Comparison of ENCODE assay signal across 13 cellular contexts in the genomic region with DNA sequence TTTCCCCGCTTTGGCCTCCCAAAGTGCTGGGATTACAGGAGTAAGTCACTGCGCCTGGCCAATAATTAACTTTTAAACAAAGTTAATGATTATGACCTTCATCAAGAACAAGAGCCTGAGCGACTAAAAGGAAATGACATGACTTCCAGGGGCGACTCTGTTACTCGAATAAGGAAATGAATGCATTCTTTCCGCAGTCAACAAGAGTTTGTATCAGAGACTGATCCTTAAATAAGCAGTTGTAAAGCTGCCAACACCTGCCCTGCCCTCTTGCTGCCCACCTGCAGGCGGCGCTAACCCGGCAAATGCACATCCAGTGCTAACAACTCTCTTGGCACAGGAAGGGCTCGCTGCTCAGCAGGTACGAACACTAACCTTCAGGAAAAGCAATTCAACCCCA. TPM values are rescaled to one million over a fixed set of nuclear protein-coding genes. Genes with fewer than 3 reads are reported as not detected.
DNase-seq lines count a peak whose midpoint lies in the region; ATAC-seq, FAIRE-seq and TF ChIP-seq lines count a peak whose summit lies in the region.
"Had no signal": no experiment of that assay in that cellular context is flagged by ENCODE, and none has a peak within 500 bp of the region (broad histone marks: within the 10 kb centered on the region; RNA-seq: fewer than 3 reads in every experiment).

No MANE protein-coding gene starts in this region.

- H3K4me1 Mint-ChIP-seq in stimulated activated naive CD8-positive, alpha-beta T cell treated with anti-CD3 and anti-CD28 coated beads, Interleukin-15, Interleukin-2, amounts not matched to agents 100 ng/mL and 50 ng/mL, for 24 hours (ENCODE audit: low read depth): peaks cover 36% of the 10 kb centered on the region

- peaks cover 81% of the 10 kb centered on the region for H3K36me3 ChIP-seq in bronchial epithelial cell (ENCODE audit: control insufficient read depth, insufficient read depth, low read length)

- H3K27me3 ChIP-seq in bronchial epithelial cell (ENCODE audit: control insufficient read depth, insufficient read depth, low read length): no peaks in the 10 kb centered on the region

- in situ Hi-C loops in KBM-7 (cut with MboI; ENCODE audit: low pct_unique_long_range_greater_than_20kb, low sequenced_read_pairs): no loop called here

- ATAC-seq in stimulated activated naive CD8-positive, alpha-beta T cell treated with anti-CD3 and anti-CD28 coated beads, Interleukin-15, Interleukin-2, amounts not matched to agents 100 U/mL and 50 U/mL, for 24 hours: no peak
- ATAC-seq: T-cell had no signal

- no peak for DNase-seq in stimulated activated naive CD8-positive, alpha-beta T cell treated with anti-CD3 and anti-CD28 coated beads, Interleukin-15, Interleukin-2, amounts not matched to agents 100 U/mL and 50 U/mL, for 24 hours
- no peak for DNase-seq in bronchial epithelial cell (ENCODE audit: low read depth)
- peak; percentile 99 for DNase-seq in kidney tubule cell (ENCODE audit: low spot score)
- no peak for DNase-seq in stimulated activated CD4-positive, alpha-beta T cell treated with anti-CD3 and anti-CD28 coated beads, Interleukin-4, amount 100 ng/mL, for 4 hours
- no peak for DNase-seq in kidney glomerular epithelial cell (lab: John Stamatoyannopoulos, UW)
- no peak for DNase-seq in KBM-7
- DNase-seq in NCI-H146 (lab: John Stamatoyannopoulos, UW): no peak
- DNase-seq: immature natural killer cell, T-cell had no signal

- peak; percentile 43 for TF ChIP-seq CTCF in bronchial epithelial cell (IDR thresholded peaks at IDR 0.05; ENCODE audit: insufficient read depth, low read length, severe bottlenecking)

- peaks cover 85% of the 10 kb centered on the region for H3K36me3 Mint-ChIP-seq in stimulated activated naive CD8-positive, alpha-beta T cell treated with anti-CD3 and anti-CD28 coated beads, Interleukin-15, Interleukin-2, amounts not matched to agents 100 ng/mL and 50 ng/mL, for 24 hours (ENCODE audit: low read depth)
- H3K36me3 Mint-ChIP-seq: IgD-negative memory B cell had no signal

- H3K27me3 Mint-ChIP-seq in stimulated activated naive CD8-positive, alpha-beta T cell treated with anti-CD3 and anti-CD28 coated beads, Interleukin-15, Interleukin-2, amounts not matched to agents 100 ng/mL and 50 ng/mL, for 24 hours: no peaks in the 10 kb centered on the region
- H3K27me3 Mint-ChIP-seq: activated naive CD8-positive, alpha-beta T cell; IgD-negative memory B cell; T-cell had no signal

- H3K4me3 Mint-ChIP-seq in stimulated activated naive CD8-positive, alpha-beta T cell treated with anti-CD3 and anti-CD28 coated beads, Interleukin-15, Interleukin-2, amounts not matched to agents 100 ng/mL and 50 ng/mL, for 24 hours: no peak overlapping the region
- H3K4me3 Mint-ChIP-seq: activated naive CD8-positive, alpha-beta T cell; IgD-negative memory B cell; immature natural killer cell; T-cell had no signal

- FAIRE-seq in bronchial epithelial cell (lab: Jason Lieb, UNC): no peak
- FAIRE-seq: H54 had no signal

- peak overlapping the region; percentile 79 for H3K27ac Mint-ChIP-seq in stimulated activated naive CD8-positive, alpha-beta T cell treated with anti-CD3 and anti-CD28 coated beads, Interleukin-15, Interleukin-2, amounts not matched to agents 100 ng/mL and 50 ng/mL, for 24 hours

- no peak overlapping the region for H3K4me3 ChIP-seq in bronchial epithelial cell (ENCODE audit: low read depth, low read length)

- no peaks in the 10 kb centered on the region for H3K9me3 Mint-ChIP-seq in stimulated activated naive CD8-positive, alpha-beta T cell treated with anti-CD3 and anti-CD28 coated beads, Interleukin-15, Interleukin-2, amounts not matched to agents 100 ng/mL and 50 ng/mL, for 24 hours
- H3K9me3 Mint-ChIP-seq: IgD-negative memory B cell, immature natural killer cell, T-cell had no signal

RNA-seq across cellular contexts. Expression of gene WDR1, which starts 27.3 kb away (rescaled TPM):
- 290 and 315 TPM in 2 replicates for total RNA-seq in bronchial epithelial cell
